In genomic region chr6:44782198-44782597, GRCh38 we compare ENCODE assay signal across 34 cellular contexts.
"Had no signal": no experiment of that assay in that cellular context is flagged by ENCODE, and none has a peak within 500 bp of the region (broad histone marks: within the 10 kb centered on the region; RNA-seq: fewer than 3 reads in every experiment).

No MANE protein-coding gene starts in this region.

- H3K27me3 ChIP-seq: adrenal gland, body of pancreas, colonic mucosa had no signal

- H3K4me3 Mint-ChIP-seq: activated B cell treated with CpG ODN at 0.5 μM for 24 hours; activated CD8-positive, alpha-beta T cell treated with anti-CD3 and anti-CD28 coated beads for 36 hours; activated naive CD8-positive, alpha-beta T cell; activated naive CD8-positive, alpha-beta T cell treated with anti-CD3 and anti-CD28 coated beads, Interleukin-2, amount 50 U/mL, for 24 hours; activated T-cell treated with anti-CD3 and anti-CD28 coated beads, Interleukin-2, amount 50 U/mL, for 4 hours; activated T-helper 17 cell treated with anti-CD3 and anti-CD28 coated beads, Interleukin-2, amount 50 U/mL, for 72 hours; effector memory CD8-positive, alpha-beta T cell; T-helper 17 cell; T-helper 2 cell treated with Interferon-gamma antibody and Interleukin-4, amounts not matched to agents 5 μg/mL and 100 μg/mL, for 36 hours had no signal

- H3K4me3 ChIP-seq: adrenal gland, body of pancreas, cardiac muscle cell, colonic mucosa had no signal

- DNase-seq: activated B cell treated with CpG ODN at 0.5 μM for 24 hours; activated CD4-positive, alpha-beta T cell treated with anti-CD3 and anti-CD28 coated beads for 48 hours; activated CD4-positive, alpha-beta T cell treated with anti-CD3 and anti-CD28 coated beads, Interleukin-2, amount 50 U/mL, for 1 hour; activated CD4-positive, alpha-beta T cell treated with anti-CD3 and anti-CD28 coated beads, Interleukin-2, amount 50 U/mL, for 48 hours; activated CD8-positive, alpha-beta memory T cell treated with anti-CD3 and anti-CD28 coated beads for 24 hours; activated CD8-positive, alpha-beta T cell treated with anti-CD3 and anti-CD28 coated beads for 36 hours; activated effector memory CD4-positive, alpha-beta T cell treated with Interleukin-2 at 50 U/mL for 16 hours; activated gamma-delta T cell treated with Interleukin-2 at 50 U/mL for 16 hours; activated naive CD4-positive, alpha-beta T cell treated with anti-CD3 and anti-CD28 coated beads, Interleukin-2, amount 50 U/mL, for 16 hours; activated naive CD4-positive, alpha-beta T cell treated with Interleukin-2 at 50 U/mL for 16 hours; activated naive CD8-positive, alpha-beta T cell treated with anti-CD3 and anti-CD28 coated beads, Interleukin-2, amount 50 U/mL, for 24 hours; activated T-cell treated with anti-CD3 and anti-CD28 coated beads, Interleukin-2, amount 50 U/mL, for 4 hours; adrenal gland; amygdala; aorta; body of pancreas; central memory CD4-positive, alpha-beta T cell; cerebellar nuclear complex; colonic mucosa; dermis blood vessel endothelial cell; effector CD4-positive, alpha-beta T cell; effector memory CD8-positive, alpha-beta T cell; foreskin fibroblast; head of caudate nucleus; T-helper 1 cell; T-helper 17 cell; T1000; WERI-Rb-1 had no signal

- H3K4me1 Mint-ChIP-seq: T-helper 17 cell had no signal

- FAIRE-seq: frontal cortex had no signal

- H3K27me3 Mint-ChIP-seq: activated B cell treated with CpG ODN at 0.5 μM for 24 hours; activated CD8-positive, alpha-beta T cell treated with anti-CD3 and anti-CD28 coated beads for 36 hours; activated naive CD8-positive, alpha-beta T cell; activated naive CD8-positive, alpha-beta T cell treated with anti-CD3 and anti-CD28 coated beads, Interleukin-2, amount 50 U/mL, for 24 hours; activated T-helper 17 cell treated with anti-CD3 and anti-CD28 coated beads, Interleukin-2, amount 50 U/mL, for 72 hours; effector memory CD8-positive, alpha-beta T cell; T-helper 17 cell had no signal

- H3K36me3 ChIP-seq: adrenal gland, cardiac muscle cell, colonic mucosa, WERI-Rb-1 had no signal

- H3K27ac ChIP-seq: adrenal gland, body of pancreas, cardiac muscle cell, colonic mucosa had no signal

- H3K4me1 ChIP-seq: adrenal gland, body of pancreas, colonic mucosa had no signal

- H3K27ac Mint-ChIP-seq: activated B cell treated with CpG ODN at 0.5 μM for 24 hours; activated CD8-positive, alpha-beta T cell treated with anti-CD3 and anti-CD28 coated beads for 36 hours; activated naive CD8-positive, alpha-beta T cell treated with anti-CD3 and anti-CD28 coated beads, Interleukin-2, amount 50 U/mL, for 24 hours; activated T-helper 17 cell treated with anti-CD3 and anti-CD28 coated beads, Interleukin-2, amount 50 U/mL, for 72 hours; effector memory CD8-positive, alpha-beta T cell; T-helper 17 cell; T-helper 2 cell treated with Interferon-gamma antibody and Interleukin-4, amounts not matched to agents 5 μg/mL and 100 μg/mL, for 36 hours had no signal

- H3K9me3 Mint-ChIP-seq: activated B cell treated with CpG ODN at 0.5 μM for 24 hours; activated T-cell treated with anti-CD3 and anti-CD28 coated beads, Interleukin-2, amount 50 U/mL, for 4 hours; effector memory CD8-positive, alpha-beta T cell had no signal

- ATAC-seq: activated CD4-positive, CD25-positive, alpha-beta regulatory T cell treated with anti-CD3 and anti-CD28 coated beads, Interleukin-2, amount 50 U/mL, for 24 hours; activated CD8-positive, alpha-beta T cell treated with anti-CD3 and anti-CD28 coated beads for 36 hours; activated naive CD8-positive, alpha-beta T cell treated with anti-CD3 and anti-CD28 coated beads, Interleukin-2, amount 50 U/mL, for 24 hours; activated T-cell treated with anti-CD3 and anti-CD28 coated beads, Interleukin-2, amount 50 U/mL, for 4 hours; activated T-helper 17 cell treated with anti-CD3 and anti-CD28 coated beads, Interleukin-2, amount 50 U/mL, for 72 hours; body of pancreas; effector memory CD8-positive, alpha-beta T cell; T-helper 17 cell had no signal
